In the genomic region with DNA sequence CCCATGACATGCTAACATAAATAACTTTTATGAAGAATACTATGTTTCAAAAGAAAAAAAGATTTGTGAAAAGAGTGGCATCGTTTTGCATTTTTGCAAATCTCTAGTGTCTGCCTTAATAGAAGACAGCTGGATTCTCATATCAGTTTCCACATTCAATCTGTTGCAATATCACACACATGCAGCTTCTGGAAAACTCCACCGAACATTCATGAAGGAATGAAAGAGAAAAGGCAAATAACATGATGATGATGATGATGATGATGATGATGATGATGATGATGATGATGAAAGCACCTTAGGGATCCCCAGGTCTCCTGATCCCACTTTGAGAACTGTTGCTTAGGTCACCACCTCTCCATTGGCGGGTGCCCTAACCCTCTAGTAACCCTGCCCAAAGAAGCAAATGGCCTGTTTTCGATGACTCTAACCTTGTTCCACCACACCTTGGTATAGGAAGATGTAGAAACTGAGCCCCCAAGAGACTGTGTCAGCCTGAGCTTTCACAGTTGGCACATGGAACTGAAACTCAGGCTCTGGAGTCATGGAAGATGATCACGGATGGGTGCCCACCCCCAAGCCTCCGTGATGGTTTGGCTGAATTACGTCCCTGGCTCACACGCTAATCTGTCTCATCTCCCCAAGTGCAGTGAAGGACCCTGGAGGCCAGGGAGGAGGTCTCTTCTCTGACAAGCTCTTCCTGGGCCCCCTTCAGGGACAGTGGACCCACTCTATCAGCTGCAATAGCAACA, we compare ENCODE assay signal across 12 cellular contexts.
DNase-seq lines count a peak whose midpoint lies in the region; ATAC-seq lines count a peak whose summit lies in the region.
"Had no signal": no experiment of that assay in that cellular context is flagged by ENCODE, and none has a peak within 500 bp of the region (broad histone marks: within the 10 kb centered on the region; RNA-seq: fewer than 3 reads in every experiment).

No MANE protein-coding gene starts in this region.

- peak overlapping the region; percentile 9 for H3K27ac Mint-ChIP-seq in stimulated activated effector memory CD8-positive, alpha-beta T cell treated with anti-CD3 and anti-CD28 coated beads, Interleukin-12 subunit alpha, Interleukin-12 subunit beta, amount 100 ng/mL, for 72 hours

- no peaks in the 10 kb centered on the region for H3K36me3 Mint-ChIP-seq in stimulated activated effector memory CD8-positive, alpha-beta T cell treated with anti-CD3 and anti-CD28 coated beads, Interleukin-12 subunit alpha, Interleukin-12 subunit beta, amount 100 ng/mL, for 72 hours

- DNase-seq in NCI-H2171 treated with DMSO at 0.1 percent for 48 hours (lab: John Stamatoyannopoulos, UW) (peak; percentile 7), NCI-H2171 (lab: John Stamatoyannopoulos, UW) (no peak), GM03348 (ENCODE audit: low spot score) (peak; percentile 37), fibroblast of gingiva (ENCODE audit: low read depth) (peak; percentile 90), NCI-H446 (lab: John Stamatoyannopoulos, UW) (no peak), NCI-H1417 treated with DMSO at 0.1 percent for 48 hours (lab: John Stamatoyannopoulos, UW) (no peak)
- DNase-seq in stimulated activated effector memory CD8-positive, alpha-beta T cell treated with anti-CD3 and anti-CD28 coated beads, Interleukin-12 subunit alpha, Interleukin-12 subunit beta, amount 100 ng/mL, for 72 hours (ENCODE audit: low spot score in 2 of 2), result no peak
- DNase-seq: activated gamma-delta T cell treated with Interleukin-2 at 50 U/mL for 16 hours, DMS153, NCI-H1436 treated with DMSO at 0.1 percent for 48 hours had no signal

- no peak overlapping the region for H3K4me3 Mint-ChIP-seq in stimulated activated effector memory CD8-positive, alpha-beta T cell treated with anti-CD3 and anti-CD28 coated beads, Interleukin-12 subunit alpha, Interleukin-12 subunit beta, amount 100 ng/mL, for 72 hours

- no peaks in the 10 kb centered on the region for H3K9me3 Mint-ChIP-seq in stimulated activated effector memory CD8-positive, alpha-beta T cell treated with anti-CD3 and anti-CD28 coated beads, Interleukin-12 subunit alpha, Interleukin-12 subunit beta, amount 100 ng/mL, for 72 hours

- peaks cover 13% of the 10 kb centered on the region for H3K4me1 Mint-ChIP-seq in stimulated activated effector memory CD8-positive, alpha-beta T cell treated with anti-CD3 and anti-CD28 coated beads, Interleukin-12 subunit alpha, Interleukin-12 subunit beta, amount 100 ng/mL, for 72 hours

- ATAC-seq in stimulated activated effector memory CD8-positive, alpha-beta T cell treated with anti-CD3 and anti-CD28 coated beads, Interleukin-12 subunit alpha, Interleukin-12 subunit beta, amount 100 ng/mL, for 72 hours, result no peak
- no peak for ATAC-seq in HG02763 (IDR thresholded peaks at IDR 0.05; ENCODE audit: unreplicated experiment)
- ATAC-seq: Panc1 had no signal

Comparison
In these comparisons a context has a peak if more than half of its experiments do, and no peak if none do; other contexts are left out.
1. DNase-seq: peak in NCI-H2171 treated with DMSO at 0.1 percent for 48 hours (single experiment), GM03348 (single experiment) and fibroblast of gingiva (single experiment); none in NCI-H2171 (single experiment), stimulated activated effector memory CD8-positive, alpha-beta T cell treated with anti-CD3 and anti-CD28 coated beads, Interleukin-12 subunit alpha, Interleukin-12 subunit beta, amount 100 ng/mL, for 72 hours (0 of 2), NCI-H446 (0 of 2) and NCI-H1417 treated with DMSO at 0.1 percent for 48 hours (single experiment).